ENCODE assay signal across 1 cellular context in genomic region chr9:4152201-4152600, GRCh38.
TF ChIP-seq lines count a peak whose summit lies in the region.

No MANE protein-coding gene starts in this region.

TF ChIP-seq in H1, 55 proteins besides CTCF, POLR2A, EP300 and RAD21:
- TF ChIP-seq E2F6 (IDR thresholded peaks at IDR 0.05) (no peak), CREB1 (IDR thresholded peaks at IDR 0.05) (no peak), SIRT6 (IDR thresholded peaks at IDR 0.05; ENCODE audit: low read length) (no peak), SP1 (IDR thresholded peaks at IDR 0.05; ENCODE audit: low read depth, low read length) (no peak), EZH2 (IDR thresholded peaks at IDR 0.05; ENCODE audit: low read depth, low read length, severe bottlenecking) (no peak), JUND (IDR thresholded peaks at IDR 0.05; ENCODE audit: low read length) (no peak)
